27 cellular contexts compared by ENCODE assay signal in the genomic region with DNA sequence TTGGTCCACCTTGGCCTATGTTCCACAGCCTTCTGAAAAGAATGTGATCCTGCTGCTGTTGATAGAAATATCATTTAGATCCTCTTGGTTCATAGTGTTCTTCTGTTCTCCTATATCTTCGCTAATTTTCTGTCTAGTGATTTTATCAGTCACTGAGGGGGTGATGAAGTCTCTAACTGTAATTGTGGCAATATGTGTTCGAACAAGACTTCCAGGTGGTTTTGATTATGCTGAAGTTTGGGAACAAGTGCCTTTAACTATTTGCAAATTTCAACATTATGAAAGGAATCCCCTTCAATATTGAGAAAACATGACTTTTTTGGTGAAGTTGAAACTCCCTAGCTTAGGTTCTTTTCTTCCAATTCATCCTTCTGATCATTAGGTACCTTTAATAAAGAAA.
"Had no signal": no experiment of that assay in that cellular context is flagged by ENCODE, and none has a peak within 500 bp of the region (broad histone marks: within the 10 kb centered on the region; RNA-seq: fewer than 3 reads in every experiment).

No MANE protein-coding gene starts in this region.

- DNase-seq: activated B cell treated with CpG ODN at 0.5 μM for 24 hours; activated CD4-positive, alpha-beta T cell treated with anti-CD3 and anti-CD28 coated beads for 1 hour; activated CD4-positive, alpha-beta T cell treated with anti-CD3 and anti-CD28 coated beads, Interleukin-2, amount 10 ng/mL, durations not matched to agents 24 days and 14 days; activated CD4-positive, alpha-beta T cell treated with anti-CD3 and anti-CD28 coated beads, Interleukin-2, amount 50 U/mL, for 48 hours; activated CD8-positive, alpha-beta memory T cell treated with anti-CD3 and anti-CD28 coated beads, Interleukin-2, amount 10 ng/mL, durations not matched to agents 7 days and 5 days; activated effector memory CD4-positive, alpha-beta T cell treated with anti-CD3 and anti-CD28 coated beads, Interleukin-2, amount 50 U/mL, for 16 hours; activated naive CD4-positive, alpha-beta T cell treated with Interleukin-2 at 50 U/mL for 16 hours; activated naive CD8-positive, alpha-beta T cell treated with anti-CD3 and anti-CD28 coated beads, Interleukin-2, amount 50 U/mL, for 24 hours; activated T-cell treated with anti-CD3 and anti-CD28 coated beads, Interleukin-2, amount 50 U/mL, for 24 hours; amygdala; brain microvascular endothelial cell; KG1; MG63; NCI-H1105 treated with DMSO at 0.1 percent for 48 hours; NCI-H1436 treated with DMSO at 0.1 percent for 48 hours; NCI-H187; NCI-H2081; NCI-H510A treated with DMSO at 0.1 percent for 48 hours; NCI-H69; SHP77 treated with DMSO at 0.1 percent for 48 hours; T-cell; T-helper 2 cell; T1000 had no signal

- H3K36me3 Mint-ChIP-seq: activated CD8-positive, alpha-beta memory T cell treated with anti-CD3 and anti-CD28 coated beads, Interleukin-2, amount 10 ng/mL, durations not matched to agents 7 days and 5 days; activated naive CD4-positive, alpha-beta T cell treated with anti-CD3 and anti-CD28 coated beads, Interleukin-2, amount 50 U/mL, for 72 hours; T-cell had no signal

- H3K9me3 Mint-ChIP-seq: activated B cell treated with CpG ODN at 0.5 μM for 24 hours; activated CD4-positive, alpha-beta T cell treated with anti-CD3 and anti-CD28 coated beads, Interleukin-2, amount 10 ng/mL, durations not matched to agents 24 days and 14 days; activated naive CD4-positive, alpha-beta T cell treated with anti-CD3 and anti-CD28 coated beads, Interleukin-2, amount 50 U/mL, for 72 hours; activated naive CD8-positive, alpha-beta T cell treated with anti-CD3 and anti-CD28 coated beads, Interleukin-2, amount 50 U/mL, for 24 hours; activated T-cell treated with anti-CD3 and anti-CD28 coated beads, Interleukin-2, amount 50 U/mL, for 24 hours; T-cell had no signal

- H3K4me3 ChIP-seq: cardiac muscle cell, MG63 had no signal

- H3K4me1 Mint-ChIP-seq: activated B cell treated with CpG ODN at 0.5 μM for 24 hours; activated CD4-positive, alpha-beta T cell treated with anti-CD3 and anti-CD28 coated beads, Interleukin-2, amount 10 ng/mL, durations not matched to agents 24 days and 14 days; activated CD8-positive, alpha-beta memory T cell treated with anti-CD3 and anti-CD28 coated beads, Interleukin-2, amount 10 ng/mL, durations not matched to agents 7 days and 5 days; activated naive CD8-positive, alpha-beta T cell treated with anti-CD3 and anti-CD28 coated beads, Interleukin-2, amount 50 U/mL, for 24 hours; T-cell had no signal

- FAIRE-seq: RCC 7860, TTC549 had no signal

- H3K36me3 ChIP-seq: brain microvascular endothelial cell, cardiac muscle cell, MG63 had no signal

- H3K27ac ChIP-seq: brain microvascular endothelial cell, cardiac muscle cell had no signal

- H3K27me3 ChIP-seq: brain microvascular endothelial cell, cardiac muscle cell, MG63 had no signal

- H3K4me3 Mint-ChIP-seq: activated B cell treated with CpG ODN at 0.5 μM for 24 hours; activated CD4-positive, alpha-beta T cell treated with anti-CD3 and anti-CD28 coated beads, Interleukin-2, amount 10 ng/mL, durations not matched to agents 24 days and 14 days; activated CD8-positive, alpha-beta memory T cell treated with anti-CD3 and anti-CD28 coated beads, Interleukin-2, amount 10 ng/mL, durations not matched to agents 7 days and 5 days; activated naive CD8-positive, alpha-beta T cell treated with anti-CD3 and anti-CD28 coated beads, Interleukin-2, amount 50 U/mL, for 24 hours; activated T-cell treated with anti-CD3 and anti-CD28 coated beads, Interleukin-2, amount 50 U/mL, for 24 hours; T-cell had no signal

- H3K9me3 ChIP-seq: MG63 had no signal

- ATAC-seq: activated CD8-positive, alpha-beta memory T cell treated with anti-CD3 and anti-CD28 coated beads, Interleukin-2, amount 10 ng/mL, durations not matched to agents 7 days and 5 days; activated naive CD4-positive, alpha-beta T cell treated with anti-CD3 and anti-CD28 coated beads, Interleukin-2, amount 50 U/mL, for 72 hours; activated naive CD8-positive, alpha-beta T cell treated with anti-CD3 and anti-CD28 coated beads, Interleukin-2, amount 50 U/mL, for 24 hours; T-cell had no signal

- H3K27ac Mint-ChIP-seq: activated B cell treated with CpG ODN at 0.5 μM for 24 hours; activated CD4-positive, alpha-beta T cell treated with anti-CD3 and anti-CD28 coated beads, Interleukin-2, amount 10 ng/mL, durations not matched to agents 24 days and 14 days; activated CD8-positive, alpha-beta memory T cell treated with anti-CD3 and anti-CD28 coated beads, Interleukin-2, amount 10 ng/mL, durations not matched to agents 7 days and 5 days; activated naive CD4-positive, alpha-beta T cell treated with anti-CD3 and anti-CD28 coated beads, Interleukin-2, amount 50 U/mL, for 72 hours; activated naive CD8-positive, alpha-beta T cell treated with anti-CD3 and anti-CD28 coated beads, Interleukin-2, amount 50 U/mL, for 24 hours; activated T-cell treated with anti-CD3 and anti-CD28 coated beads, Interleukin-2, amount 50 U/mL, for 24 hours; T-cell had no signal
